Comparison of ENCODE assay signal across 9 cellular contexts in genomic region chr2:73069041-73069854, GRCh38. TPM values are rescaled to one million over a fixed set of nuclear protein-coding genes. Genes with fewer than 3 reads are reported as not detected.
DNase-seq lines count a peak whose midpoint lies in the region; ATAC-seq, FAIRE-seq and TF ChIP-seq lines count a peak whose summit lies in the region.
"Had no signal": no experiment of that assay in that cellular context is flagged by ENCODE, and none has a peak within 500 bp of the region (broad histone marks: within the 10 kb centered on the region; RNA-seq: fewer than 3 reads in every experiment).

No MANE protein-coding gene starts in this region.

- H3K27me3 Mint-ChIP-seq in activated naive CD8-positive, alpha-beta T cell treated with anti-CD3 and anti-CD28 coated beads, Interleukin-2, amount 50 U/mL, for 24 hours: no peaks in the 10 kb centered on the region

- H3K9me3 Mint-ChIP-seq in activated naive CD8-positive, alpha-beta T cell treated with anti-CD3 and anti-CD28 coated beads, Interleukin-2, amount 50 U/mL, for 24 hours: no peaks in the 10 kb centered on the region

- peak overlapping the region; percentile 87 for H3K4me3 Mint-ChIP-seq in activated naive CD8-positive, alpha-beta T cell treated with anti-CD3 and anti-CD28 coated beads, Interleukin-2, amount 50 U/mL, for 24 hours

- intact Hi-C loops in thyroid gland (cut with DNase I): no loop called here
- intact Hi-C loops in pancreas (cut with DNase I): no loop called here

- peaks cover 34% of the 10 kb centered on the region for H3K4me1 Mint-ChIP-seq in activated naive CD8-positive, alpha-beta T cell treated with anti-CD3 and anti-CD28 coated beads, Interleukin-2, amount 50 U/mL, for 24 hours

- H3K14ac ChIP-seq in mesenchymal stem cell (ENCODE audit: low read length in 2 of 2): peak overlapping the region in 1 of 2 experiments; percentile 62

- peaks cover 26% of the 10 kb centered on the region for H3K4me1 ChIP-seq in mesenchymal stem cell (ENCODE audit: control insufficient read depth, insufficient read depth, low read depth, low read length)
- peaks cover 13 to 19% of the 10 kb centered on the region in 2 donors for H3K4me1 ChIP-seq in thyroid gland
- peaks cover 0 to 10% (median 0%) of the 10 kb centered on the region in 3 donors for H3K4me1 ChIP-seq in pancreas

- peak overlapping the region; percentile 92 for H3K9ac ChIP-seq in mesenchymal stem cell (ENCODE audit: low read length)

- POLR2A ChIA-PET in AG04449 (lab: Yijun Ruan, JAX): no interaction called here

- H2BK12ac ChIP-seq in mesenchymal stem cell (ENCODE audit: low read length in 2 of 2): no peak overlapping the region

- H4K91ac ChIP-seq in mesenchymal stem cell (ENCODE audit: low read length): no peak overlapping the region

- CTCF ChIA-PET in AG04449 (lab: Yijun Ruan, JAX): interaction anchor here (1.0 to 3.1 kb wide), 3 partner anchors 17 to 176 kb away, joined by 4 to 14 read pairs (median 5); no protein-coding TSS in a partner anchor

- H3K27ac Mint-ChIP-seq in activated naive CD8-positive, alpha-beta T cell treated with anti-CD3 and anti-CD28 coated beads, Interleukin-2, amount 50 U/mL, for 24 hours: peak overlapping the region; percentile 92

- H3K27ac ChIP-seq in HL-60 (replicated peaks): peak overlapping the region; percentile 95
- no peak overlapping the region for H3K27ac ChIP-seq in mesenchymal stem cell (ENCODE audit: low read length, poor library complexity, severe bottlenecking)
- no peak overlapping the region for H3K27ac ChIP-seq in thyroid gland
- no peak overlapping the region for H3K27ac ChIP-seq in pancreas

- TF ChIP-seq CTCF in AG04449 (IDR thresholded peaks at IDR 0.05; ENCODE audit: insufficient read depth, low read length, missing control alignments) (no peak), HL-60 (IDR thresholded peaks at IDR 0.05; ENCODE audit: insufficient read depth, low read length) (no peak), omental fat pad (IDR thresholded peaks at IDR 0.05) (no peak), thyroid gland (IDR thresholded peaks at IDR 0.05) (no peak), pancreas (IDR thresholded peaks at IDR 0.05) (no peak)

- 67% methylated on average over 7 of the region's 7 CpGs for WGBS in mesenchymal stem cell
- 84 to 86% methylated on average over 7 of the region's 7 CpGs for WGBS in thyroid gland, 2 donors
- WGBS in pancreas, 2 donors: 74 to 79% methylated on average over 7 of the region's 7 CpGs

- TF ChIP-seq POLR2A in thyroid gland (IDR thresholded peaks at IDR 0.05): no peak

- H3K23ac ChIP-seq in mesenchymal stem cell (ENCODE audit: low read length in 2 of 2): peak overlapping the region in 1 of 2 experiments; percentile 92

- H2AK5ac ChIP-seq in mesenchymal stem cell (ENCODE audit: low read length, severe bottlenecking): peak overlapping the region; percentile 58

- no peak overlapping the region for H2BK120ac ChIP-seq in mesenchymal stem cell (ENCODE audit: low read depth, low read length)

- peak overlapping the region; percentile 92 for H3K4me2 ChIP-seq in mesenchymal stem cell (ENCODE audit: low read length, poor library complexity, severe bottlenecking)

- no peak for ATAC-seq in activated naive CD8-positive, alpha-beta T cell treated with anti-CD3 and anti-CD28 coated beads, Interleukin-2, amount 50 U/mL, for 24 hours
- ATAC-seq in omental fat pad (ENCODE audit: low FRiP score): no peak
- ATAC-seq in pancreas: no peak

- peak overlapping the region; percentile 35 for H4K8ac ChIP-seq in mesenchymal stem cell (ENCODE audit: low read length)

- no peak for FAIRE-seq in pancreas (lab: Jason Lieb, UNC)

- H3K9me3 ChIP-seq in mesenchymal stem cell (ENCODE audit: control insufficient read depth, low read length): no peaks in the 10 kb centered on the region
- H3K9me3 ChIP-seq in thyroid gland: no peaks in the 10 kb centered on the region
- no peaks in the 10 kb centered on the region for H3K9me3 ChIP-seq in pancreas

- H2BK5ac ChIP-seq in mesenchymal stem cell (ENCODE audit: low read depth, low read length, poor library complexity, severe bottlenecking): no peak overlapping the region

- H3K4me3 ChIP-seq in AG04449 (ENCODE audit: low read depth, low read length): peak overlapping the region; percentile 84
- H3K4me3 ChIP-seq in HL-60 (replicated peaks; ENCODE audit: insufficient read depth, low read length): peak overlapping the region; percentile 78
- H3K4me3 ChIP-seq in mesenchymal stem cell (ENCODE audit: insufficient read depth in 1 of 2, low read depth in 1 of 2, low read length in 2 of 2): peak overlapping the region in 1 of 2 experiments; percentile 87
- H3K4me3 ChIP-seq in thyroid gland (replicated peaks in 1 of 3): no peak overlapping the region
- H3K4me3 ChIP-seq in pancreas: no peak overlapping the region

- no peak for DNase-seq in AG04449 (ENCODE audit: low read depth, low spot score)
- DNase-seq in HL-60 (ENCODE audit: low read depth in 1 of 2, low spot score in 1 of 2): peak in 1 of 2 experiments; percentile 57
- DNase-seq in activated naive CD8-positive, alpha-beta T cell treated with anti-CD3 and anti-CD28 coated beads, Interleukin-2, amount 50 U/mL, for 24 hours: no peak
- DNase-seq in mesenchymal stem cell: peak; percentile 46
- no peak for DNase-seq in omental fat pad (ENCODE audit: low spot score)
- no peak for DNase-seq in thyroid gland
- no peak for DNase-seq in pancreas
- DNase-seq in hepatic stellate cell (ENCODE audit: low spot score): no peak
- DNase-seq: NCI-H1436 had no signal

- H2BK15ac ChIP-seq in mesenchymal stem cell (ENCODE audit: low read depth, poor library complexity, severe bottlenecking): no peak overlapping the region

- H3K27me3 ChIP-seq in HL-60 (ENCODE audit: insufficient read depth, poor library complexity, severe bottlenecking): no peaks in the 10 kb centered on the region
- no peaks in the 10 kb centered on the region for H3K27me3 ChIP-seq in mesenchymal stem cell (ENCODE audit: control insufficient read depth in 1 of 2, insufficient read depth in 1 of 2, low read length in 2 of 2)
- H3K27me3 ChIP-seq in thyroid gland: no peaks in the 10 kb centered on the region
- H3K27me3 ChIP-seq in pancreas: no peaks in the 10 kb centered on the region

- no peaks in the 10 kb centered on the region for H3K36me3 Mint-ChIP-seq in activated naive CD8-positive, alpha-beta T cell treated with anti-CD3 and anti-CD28 coated beads, Interleukin-2, amount 50 U/mL, for 24 hours (ENCODE audit: low read depth)

- H3K36me3 ChIP-seq in mesenchymal stem cell (ENCODE audit: control insufficient read depth in 1 of 2, insufficient read depth in 2 of 2, low read depth in 1 of 2, low read length in 2 of 2): peaks cover 10 to 17% of the 10 kb centered on the region in 2 experiments
- no peaks in the 10 kb centered on the region for H3K36me3 ChIP-seq in thyroid gland
- no peaks in the 10 kb centered on the region for H3K36me3 ChIP-seq in pancreas

- peaks cover 21% of the 10 kb centered on the region for H3K79me1 ChIP-seq in mesenchymal stem cell (replicated peaks; ENCODE audit: low read length, poor library complexity, severe bottlenecking)

- H2AFZ ChIP-seq in mesenchymal stem cell (ENCODE audit: low read depth, low read length): no peak overlapping the region

- H3K4ac ChIP-seq in mesenchymal stem cell (ENCODE audit: low read depth in 1 of 2, low read length in 2 of 2): peak overlapping the region in 1 of 2 experiments; percentile 32

- peak overlapping the region in 1 of 2 experiments; percentile 29 for H3K18ac ChIP-seq in mesenchymal stem cell (ENCODE audit: low read depth in 1 of 2, low read length in 2 of 2)

RNA-seq across cellular contexts. Expression of gene SFXN5, which starts 2.3 kb away (rescaled TPM):
- polyA plus RNA-seq in mesenchymal stem cell (2013, experiment 1 of 2): 9.9 TPM
- 9.8 TPM for polyA plus RNA-seq in mesenchymal stem cell (2013, experiment 2 of 2)
- total RNA-seq in omental fat pad: 10 to 100 TPM in 2 of 4 donors, 1 to 10 TPM in 2; 5.1 to 15.6 (median 9.4) TPM
- 10 to 100 TPM; 10.3 to 17.2 (median 16.5) TPM for total RNA-seq in thyroid gland
- 1 to 10 TPM; 2.6 to 8.4 (median 4.8) TPM for total RNA-seq in pancreas
- 1 to 10 TPM; 5.3 to 7.0 TPM for polyA plus RNA-seq in pancreas

RNA-seq across cellular contexts. Expression of gene RAB11FIP5, which starts 43.5 kb away (rescaled TPM):
- polyA plus RNA-seq in mesenchymal stem cell (2013, experiment 1 of 2): 19.7 TPM
- polyA plus RNA-seq in mesenchymal stem cell (2013, experiment 2 of 2): 18.7 TPM
- total RNA-seq in omental fat pad: 10 to 100 TPM; 16.6 to 40.1 (median 20.7) TPM
- 10 to 100 TPM; 34.4 to 39.4 (median 37.3) TPM for total RNA-seq in thyroid gland
- 10 to 100 TPM; 13.4 to 17.6 (median 16.2) TPM for total RNA-seq in pancreas
- polyA plus RNA-seq in pancreas: 10 to 100 TPM; 10.1 to 12.4 TPM

Comparison
In these comparisons a context has a peak if more than half of its experiments do, and no peak if none do; other contexts are left out.
1. H3K4me3 ChIP-seq: peak in AG04449 (single experiment) and HL-60 (single experiment); none in thyroid gland (0 of 3) and pancreas (0 of 4).